In the genomic region with DNA sequence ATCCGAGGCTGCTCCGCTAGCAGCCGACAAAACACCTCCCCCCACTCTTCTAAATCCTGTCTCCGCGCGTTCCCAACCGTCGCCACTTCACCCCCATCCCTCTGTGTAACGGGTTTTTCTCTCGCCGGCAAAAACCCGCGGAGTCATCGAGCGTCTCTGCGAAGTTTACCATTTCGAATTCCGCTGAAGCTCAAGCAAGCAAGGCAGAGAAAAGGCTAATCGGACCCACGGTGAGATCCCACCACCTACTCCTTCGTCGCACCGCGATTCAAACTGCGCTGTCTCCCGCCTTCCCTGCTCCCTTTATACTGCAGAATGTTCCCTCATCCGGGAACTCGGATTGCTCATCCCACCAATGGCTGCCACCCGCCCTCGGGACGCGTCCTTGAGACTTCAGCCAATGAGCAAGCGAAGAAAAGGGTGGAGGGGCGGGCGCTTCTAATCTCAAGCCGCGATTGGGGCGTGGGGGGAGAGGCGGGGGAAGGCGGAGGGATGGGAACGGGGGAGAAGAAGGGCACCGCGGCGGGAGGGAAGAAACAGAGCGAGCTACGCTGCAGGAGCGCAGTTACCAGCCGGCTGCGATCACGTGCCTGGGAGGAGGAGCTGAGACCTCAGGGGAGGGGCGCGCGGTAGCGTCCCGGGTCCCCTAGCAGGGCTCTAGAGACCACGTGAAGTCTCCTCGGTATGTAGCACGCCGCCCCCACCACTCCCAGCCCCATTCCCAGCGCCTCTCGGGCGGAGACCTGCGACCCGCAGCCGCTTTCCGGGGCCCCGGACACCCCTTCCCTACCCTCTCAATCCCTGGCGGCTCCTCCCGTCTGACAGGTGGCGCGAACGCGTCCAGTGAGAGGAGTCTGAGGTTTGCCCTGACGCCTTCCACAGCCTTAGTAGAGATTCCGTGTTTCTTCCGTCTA, we compare ENCODE assay signal across 8 cellular contexts. TPM values are rescaled to one million over a fixed set of nuclear protein-coding genes. Genes with fewer than 3 reads are reported as not detected.
DNase-seq lines count a peak whose midpoint lies in the region; ATAC-seq and TF ChIP-seq lines count a peak whose summit lies in the region.

Gene H2AZ1, minus strand, starts transcription at position 277 of the 914 bp plus-strand sequence. Its CDS starts 105 bp downstream, at position 172.

- peak within 1 kb of the TSS; percentile 94 for H3K9ac ChIP-seq in PC-3 (ENCODE audit: low read length)

- H3K9me2 ChIP-seq in PC-3 (replicated peaks; ENCODE audit: low read length), result no peaks in the 10 kb centered on the region

- TF ChIP-seq POLR2A in erythroblast (IDR thresholded peaks at IDR 0.05; ENCODE audit: low read length), result peak; percentile 98

- H3K9me3 ChIP-seq in PC-3 (ENCODE audit: low read length), result no peaks in the 10 kb centered on the region

- no peak for TF ChIP-seq CTCF in PC-3 (conservative IDR thresholded peaks at IDR 0.05; ENCODE audit: low read depth, low read length)

- H3F3A ChIP-seq in PC-3 (ENCODE audit: low read length, unreplicated experiment), result no peaks in the 10 kb centered on the region

- intact Hi-C loops in PC-3 (cut with micrococcal nuclease), result loop anchor here (2.0 to 5.0 kb wide), 5 partner anchors 47 to 385 kb away; partner anchors contain the start of genes DAPP1 and TRMT10A

- peaks cover 36% of the 10 kb centered on the region for H3K79me2 ChIP-seq in PC-3 (ENCODE audit: low read length)

- peak within 1 kb of the TSS; percentile 100 for H3K4me2 ChIP-seq in PC-3 (ENCODE audit: low read length)

- peaks cover 17% of the 10 kb centered on the region for H4K20me1 ChIP-seq in PC-3 (ENCODE audit: low read length)

- ATAC-seq in GM21717 (IDR thresholded peaks at IDR 0.05; ENCODE audit: unreplicated experiment), result peak; percentile 60
- peak; percentile 64 for ATAC-seq in PC-3

- peaks cover 26% of the 10 kb centered on the region for H3K4me1 ChIP-seq in PC-3 (ENCODE audit: insufficient read depth, low read length)

- H3K36me3 ChIP-seq in PC-3 (ENCODE audit: low read depth, low read length), result peaks cover 12% of the 10 kb centered on the region

- peak within 1 kb of the TSS; percentile 92 for H3K4me3 ChIP-seq in Jurkat, Clone E6-1 (ENCODE audit: low read length)
- H3K4me3 ChIP-seq in PC-3 (ENCODE audit: low read length), result peak within 1 kb of the TSS; percentile 96

- POLR2A ChIA-PET in PC-3 (lab: Charles Lee; ENCODE audit: unreplicated experiment), result no interaction called here

- H3K27ac ChIP-seq in PC-3 (ENCODE audit: low read length), result peak within 1 kb of the TSS; percentile 63

- no peaks in the 10 kb centered on the region for H3K27me3 ChIP-seq in PC-3 (ENCODE audit: low read length)

- CTCF ChIA-PET in PC-3 (lab: Charles Lee), result no interaction called here

- DNase-seq in DMS53 (lab: John Stamatoyannopoulos, UW), result peak; percentile 99
- peak; percentile 98 for DNase-seq in Jurkat, Clone E6-1 (ENCODE audit: low read depth, low spot score)
- DNase-seq in PC-3, result peak; percentile 95
- DNase-seq in activated T-cell treated with anti-CD3 and anti-CD28 coated beads for 48 hours (ENCODE audit: low read depth), result peak; percentile 94
- peak; percentile 98 for DNase-seq in erythroblast (lab: John Stamatoyannopoulos, UW)
- DNase-seq in mucosa of gallbladder (ENCODE audit: low spot score), result peak; percentile 99
- DNase-seq in stimulated activated CD8-positive, alpha-beta memory T cell treated with anti-CD3 and anti-CD28 coated beads, Interleukin-4, amount 100 ng/mL, for 4 hours (ENCODE audit: low read depth in 2 of 2, low spot score in 1 of 2), result peak; percentile 92 to 95

- H2AFZ ChIP-seq in PC-3 (ENCODE audit: low read length), result peak within 1 kb of the TSS; percentile 89

- BruUV-seq in PC-3 (replicated peaks; lab: Mats Ljungman, UMichigan), result no TSS peak

RNA-seq across cellular contexts. Expression of gene H2AZ1, which starts in this region (rescaled TPM):
- polyA plus RNA-seq in Jurkat, Clone E6-1 (2012; ENCODE audit: insufficient read depth, insufficient read length), result 1,188 TPM
- total RNA-seq in PC-3 (2014; rRNA removed) (384 and 433 TPM in 2 replicates), mucosa of gallbladder (155 TPM)

Comparison
In these comparisons a context has a peak if more than half of its experiments do, and no peak if none do; other contexts are left out.
1. Peak in every context shown above with its lines: DNase-seq, ATAC-seq, H3K4me3 ChIP-seq and H3K27ac ChIP-seq.